27 cellular contexts compared by ENCODE assay signal in genomic region chr5:135689506-135689905, GRCh38.
"Had no signal": no experiment of that assay in that cellular context is flagged by ENCODE, and none has a peak within 500 bp of the region (broad histone marks: within the 10 kb centered on the region; RNA-seq: fewer than 3 reads in every experiment).

No MANE protein-coding gene starts in this region.

- DNase-seq: stimulated activated CD4-positive, alpha-beta T cell treated with anti-CD3 and anti-CD28 coated beads, Interleukin-2, amount 100 ng/mL, for 48 hours; stimulated activated CD4-positive, alpha-beta T cell treated with anti-CD3 and anti-CD28 coated beads, Interleukin-4, amount 100 ng/mL, for 1 hour; stimulated activated CD4-positive, alpha-beta T cell treated with anti-CD3 and anti-CD28 coated beads, Interleukin-4, amount 100 ng/mL, for 24 hours; stimulated activated CD4-positive, alpha-beta T cell treated with anti-CD3 and anti-CD28 coated beads, Interleukin-4, amount 100 ng/mL, for 4 hours; stimulated activated CD8-positive, alpha-beta memory T cell treated with anti-CD3 and anti-CD28 coated beads, Interleukin-4, amount 100 ng/mL, for 48 hours; stimulated activated naive B cell treated with anti-CD40 and anti-IgM and Interleukin-4, amounts not matched to agents 10 μg/mL and 1 μg/mL and 100 μg/mL, for 72 hours; stimulated activated naive CD4-positive, alpha-beta T cell; stimulated activated naive CD4-positive, alpha-beta T cell treated with Interleukin-2 at 50 U/mL for 16 hours; stimulated activated naive CD8-positive, alpha-beta T cell treated with anti-CD3 and anti-CD28 coated beads, Interleukin-15, amount 100 ng/mL, for 72 hours; stimulated activated naive CD8-positive, alpha-beta T cell treated with anti-CD3 and anti-CD28 coated beads, Interleukin-15, Interleukin-2, amounts not matched to agents 100 U/mL and 50 U/mL, for 24 hours; stomach; substantia nigra; testis; thyroid gland; tibial artery; transverse colon; trophoblast cell; upper lobe of left lung; upper lobe of right lung; uterus had no signal

- H3K36me3 ChIP-seq: stomach, suprapubic skin, thoracic aorta, thyroid gland, tibial artery, tibial nerve, transverse colon, upper lobe of left lung, upper lobe of right lung, uterus, vagina had no signal

- FAIRE-seq: urothelium cell line had no signal

- ATAC-seq: stimulated activated effector memory CD8-positive, alpha-beta T cell treated with anti-CD3 and anti-CD28 coated beads, Interleukin-12 subunit alpha, Interleukin-12 subunit beta, amount 100 ng/mL, for 72 hours; stimulated activated memory B cell treated with anti-CD40 and anti-IgM and Interleukin-4, amounts not matched to agents 10 μg/mL and 1 μg/mL and 100 μg/mL, for 72 hours; stimulated activated naive B cell treated with anti-CD40 and anti-IgM and Interleukin-4, amounts not matched to agents 10 μg/mL and 1 μg/mL and 100 μg/mL, for 72 hours; stimulated activated naive CD8-positive, alpha-beta T cell treated with anti-CD3 and anti-CD28 coated beads, Interleukin-15, amount 100 ng/mL, for 72 hours; stimulated activated naive CD8-positive, alpha-beta T cell treated with anti-CD3 and anti-CD28 coated beads, Interleukin-15, Interleukin-2, amounts not matched to agents 100 U/mL and 50 U/mL, for 24 hours; upper lobe of right lung had no signal

- H3K27me3 ChIP-seq: suprapubic skin, testis, thyroid gland, tibial nerve, transverse colon, upper lobe of left lung, uterus, vagina had no signal

- H3K4me3 ChIP-seq: stomach, suprapubic skin, testis, thoracic aorta, thyroid gland, tibial artery, tibial nerve, transverse colon, upper lobe of left lung, upper lobe of right lung, uterus, vagina had no signal
